Comparison of ENCODE assay signal across 1 cellular context in genomic region chr2:142130111-142131015, GRCh38.
TF ChIP-seq lines count a peak whose summit lies in the region.

No MANE protein-coding gene starts in this region.

TF ChIP-seq in GM23338, 12 proteins besides CTCF, POLR2A, EP300 and RAD21 (continued from another document):
- TF ChIP-seq REST (IDR thresholded peaks at IDR 0.05; ENCODE audit: unreplicated experiment) (no peak), ETS1 (IDR thresholded peaks at IDR 0.05) (no peak), EZH2 (IDR thresholded peaks at IDR 0.05; ENCODE audit: low read depth, unreplicated experiment) (peak; percentile 1), JUNB (IDR thresholded peaks at IDR 0.05; ENCODE audit: unreplicated experiment) (no peak), ZNF114 (CRISPR knock-in tag; IDR thresholded peaks at IDR 0.05) (no peak), STAT1 (IDR thresholded peaks at IDR 0.05; ENCODE audit: unreplicated experiment) (no peak)
